In genomic region chr5:55146080-55146479, GRCh38 we compare ENCODE assay signal across 1 cellular context.
TF ChIP-seq lines count a peak whose summit lies in the region.

No MANE protein-coding gene starts in this region.

TF ChIP-seq in H1, 55 proteins besides CTCF, POLR2A, EP300 and RAD21:
- no peak for TF ChIP-seq SUZ12 (IDR thresholded peaks at IDR 0.05; ENCODE audit: low read length)
- no peak for TF ChIP-seq CHD1 (IDR thresholded peaks at IDR 0.05; ENCODE audit: low read depth, low read length)
- no peak for TF ChIP-seq TAF1 (IDR thresholded peaks at IDR 0.05; ENCODE audit: low read depth, low read length)
- no peak for TF ChIP-seq SRF (IDR thresholded peaks at IDR 0.05; ENCODE audit: low read depth, low read length)
- TF ChIP-seq SAP30 (IDR thresholded peaks at IDR 0.05; ENCODE audit: insufficient read depth, insufficient replicate concordance, low read length), result no peak
- TF ChIP-seq CHD2 (IDR thresholded peaks at IDR 0.05; ENCODE audit: low read length), result no peak
- no peak for TF ChIP-seq GTF2F1 (IDR thresholded peaks at IDR 0.05; ENCODE audit: borderline replicate concordance, low read depth, low read length)
- no peak for TF ChIP-seq ATF3 (IDR thresholded peaks at IDR 0.05; ENCODE audit: insufficient read depth, low read depth, low read length)
